Comparison of ENCODE assay signal across 14 cellular contexts in the genomic region with DNA sequence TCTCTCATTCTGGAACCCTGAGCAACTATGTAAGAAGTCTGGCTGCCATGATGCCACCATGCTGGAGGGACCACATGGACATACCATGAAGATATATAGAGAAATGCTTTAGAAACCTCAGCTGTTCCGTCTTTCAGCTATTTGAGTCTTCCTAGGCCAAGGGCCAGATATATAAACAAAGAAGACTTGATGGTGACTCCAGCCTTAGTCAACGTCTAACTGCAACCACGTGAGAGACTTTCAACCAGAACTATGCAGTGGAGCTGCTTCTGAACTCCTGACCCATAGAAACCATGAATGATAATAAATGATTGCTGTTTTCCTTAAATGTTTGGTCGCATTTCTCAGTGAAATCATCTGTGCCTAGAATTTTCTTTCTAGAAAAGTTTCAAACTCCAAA. TPM values are rescaled to one million over a fixed set of nuclear protein-coding genes. Genes with fewer than 3 reads are reported as not detected.
DNase-seq lines count a peak whose midpoint lies in the region; ATAC-seq and TF ChIP-seq lines count a peak whose summit lies in the region.
"Had no signal": no experiment of that assay in that cellular context is flagged by ENCODE, and none has a peak within 500 bp of the region (broad histone marks: within the 10 kb centered on the region; RNA-seq: fewer than 3 reads in every experiment).

No MANE protein-coding gene starts in this region.

- H3K9me3 ChIP-seq in IMR-90 (ENCODE audit: control insufficient read depth, insufficient read depth, low read length) = no peaks in the 10 kb centered on the region

- TF ChIP-seq CTCF in IMR-90 (conservative IDR thresholded peaks at IDR 0.05; ENCODE audit: low read depth, low read length) = no peak
- no peak for TF ChIP-seq CTCF in brain microvascular endothelial cell (IDR thresholded peaks at IDR 0.05; ENCODE audit: low read depth, low read length, missing control alignments)
- no peak for TF ChIP-seq CTCF in activated CD8-positive, alpha-beta T cell treated with anti-CD3 and anti-CD28 coated beads for 36 hours (IDR thresholded peaks at IDR 0.05)

- BruUV-seq in IMR-90 (replicated peaks; lab: Mats Ljungman, UMichigan) = no TSS peak

- TF ChIP-seq RAD21 in IMR-90 (IDR thresholded peaks at IDR 0.05; ENCODE audit: low read length) = no peak

- dilution Hi-C loops in IMR-90 (cut with HindIII; ENCODE audit: low sequenced_read_pairs, unreplicated experiment) = no loop called here

- no peaks in the 10 kb centered on the region for H3K4me1 ChIP-seq in IMR-90 (ENCODE audit: control insufficient read depth, insufficient read depth, low read length)

- peak overlapping the region; percentile 20; the same call in 1 of the 2 replicates for H3K18ac ChIP-seq in IMR-90 (ENCODE audit: low read depth, low read length)

- no peaks in the 10 kb centered on the region for H4K20me1 ChIP-seq in IMR-90 (ENCODE audit: insufficient read depth, low read length)

- H3K36me3 ChIP-seq in IMR-90 (ENCODE audit: control insufficient read depth, insufficient read depth, low read length) (no peaks in the 10 kb centered on the region), brain microvascular endothelial cell (replicated peaks) (no peaks in the 10 kb centered on the region)

- in situ Hi-C loops in IMR-90 (cut with MboI; ENCODE audit: low sequenced_read_pairs) = no loop called here
- in situ Hi-C loops in brain microvascular endothelial cell (cut with HindIII; ENCODE audit: low pct_ligation_motif_present, low sequenced_read_pairs) = no loop called here

- H2AK9ac ChIP-seq in IMR-90 (replicated peaks; ENCODE audit: low read depth, low read length, poor library complexity) = no peak overlapping the region

- no peaks in the 10 kb centered on the region for H3K9me3 Mint-ChIP-seq in activated CD8-positive, alpha-beta T cell treated with anti-CD3 and anti-CD28 coated beads for 36 hours
- H3K9me3 Mint-ChIP-seq: activated T-helper 17 cell treated with anti-CD3 and anti-CD28 coated beads, Interleukin-2, amount 50 U/mL, for 72 hours had no signal

- no peak overlapping the region for H3K56ac ChIP-seq in IMR-90 (ENCODE audit: extremely low read depth, insufficient read depth, low read length)

- H2BK120ac ChIP-seq in IMR-90 (ENCODE audit: low read depth, low read length) = no peak overlapping the region

- no peak overlapping the region for H3K9ac ChIP-seq in IMR-90 (ENCODE audit: low read depth, low read length)

- H3K27me3 ChIP-seq in IMR-90 (ENCODE audit: control insufficient read depth, insufficient read depth, low read length) (no peaks in the 10 kb centered on the region), brain microvascular endothelial cell (replicated peaks) (no peaks in the 10 kb centered on the region)

- H3K9me1 ChIP-seq in IMR-90 (ENCODE audit: insufficient read depth, low read length) = no peaks in the 10 kb centered on the region

- H3K4me3 ChIP-seq in IMR-90 (ENCODE audit: insufficient read depth, low read depth, low read length) (no peak overlapping the region), brain microvascular endothelial cell (ENCODE audit: low read depth, low read length) (no peak overlapping the region)
- H3K4me3 ChIP-seq: SK-N-MC had no signal

- peak; percentile 100 for ATAC-seq in IMR-90 (ENCODE audit: low read depth)
- no peak for ATAC-seq in activated CD8-positive, alpha-beta T cell treated with anti-CD3 and anti-CD28 coated beads for 36 hours
- ATAC-seq: activated CD8-positive, alpha-beta T cell treated with anti-CD3 and anti-CD28 coated beads, Interleukin-2, amount 10 ng/mL, durations not matched to agents 7 days and 5 days; activated T-helper 17 cell treated with anti-CD3 and anti-CD28 coated beads, Interleukin-2, amount 50 U/mL, for 72 hours had no signal

- H2AK5ac ChIP-seq in IMR-90 (ENCODE audit: low read depth, low read length) = peak overlapping the region; percentile 47; the same call in 1 of the 2 replicates

- no peak for TF ChIP-seq POLR2A in IMR-90 (IDR thresholded peaks at IDR 0.05; ENCODE audit: low read depth, low read length)

- POLR2A ChIA-PET in IMR-90 (lab: Charles Lee; ENCODE audit: unreplicated experiment) = no interaction called here
- POLR2A ChIA-PET in activated CD8-positive, alpha-beta T cell treated with anti-CD3 and anti-CD28 coated beads for 36 hours (lab: Charles Lee) = no interaction called here

- H3K4ac ChIP-seq in IMR-90 (ENCODE audit: low read depth, low read length) = peak overlapping the region; percentile 11; the same call in 1 of the 2 replicates

- no peak overlapping the region for H3K4me3 Mint-ChIP-seq in activated CD8-positive, alpha-beta T cell treated with anti-CD3 and anti-CD28 coated beads for 36 hours
- H3K4me3 Mint-ChIP-seq: activated CD8-positive, alpha-beta T cell treated with anti-CD3 and anti-CD28 coated beads, Interleukin-2, amount 10 ng/mL, durations not matched to agents 7 days and 5 days; activated T-helper 17 cell treated with anti-CD3 and anti-CD28 coated beads, Interleukin-2, amount 50 U/mL, for 72 hours had no signal

- H4K5ac ChIP-seq in IMR-90 (ENCODE audit: low read depth, low read length) = no peak overlapping the region

- H2BK15ac ChIP-seq in IMR-90 (ENCODE audit: low read depth, low read length) = no peak overlapping the region

- H3K4me1 Mint-ChIP-seq in activated CD8-positive, alpha-beta T cell treated with anti-CD3 and anti-CD28 coated beads for 36 hours (ENCODE audit: low read depth) = no peaks in the 10 kb centered on the region
- H3K4me1 Mint-ChIP-seq: activated T-helper 17 cell treated with anti-CD3 and anti-CD28 coated beads, Interleukin-2, amount 50 U/mL, for 72 hours had no signal

- DNase-seq in AG20443 (ENCODE audit: low spot score) (peak; percentile 68), IMR-90 (peak; percentile 95), brain microvascular endothelial cell (peak; percentile 93), iris pigment epithelial cell (ENCODE audit: low read depth) (peak; percentile 98), NCI-H1105 (lab: John Stamatoyannopoulos, UW) (no peak), ecto neural progenitor cell (ENCODE audit: low spot score) (no peak), NOMO-1 treated with dmso at 0.1 percent for 144 hours (lab: John Stamatoyannopoulos, UW; ENCODE audit: unreplicated experiment) (no peak)
- no peak for DNase-seq in activated CD8-positive, alpha-beta T cell treated with anti-CD3 and anti-CD28 coated beads for 36 hours
- DNase-seq: activated CD8-positive, alpha-beta T cell treated with anti-CD3 and anti-CD28 coated beads, Interleukin-2, amount 10 ng/mL, durations not matched to agents 7 days and 5 days; anterior cingulate cortex; NCI-H2227 treated with DMSO at 0.1 percent for 48 hours had no signal

- H3K27me3 Mint-ChIP-seq in activated CD8-positive, alpha-beta T cell treated with anti-CD3 and anti-CD28 coated beads for 36 hours = no peaks in the 10 kb centered on the region
- H3K27me3 Mint-ChIP-seq: activated T-helper 17 cell treated with anti-CD3 and anti-CD28 coated beads, Interleukin-2, amount 50 U/mL, for 72 hours had no signal

- H3K14ac ChIP-seq in IMR-90 (replicated peaks; ENCODE audit: low read depth, low read length) = no peak overlapping the region

- no peak overlapping the region for H2BK20ac ChIP-seq in IMR-90 (ENCODE audit: low read depth, low read length)

- intact Hi-C loops in IMR-90 (cut with micrococcal nuclease) = no loop called here
- intact Hi-C loops in activated CD8-positive, alpha-beta T cell treated with anti-CD3 and anti-CD28 coated beads for 36 hours (cut with micrococcal nuclease) = no loop called here

- no peak overlapping the region for H3K4me2 ChIP-seq in IMR-90 (ENCODE audit: low read depth, low read length)

- H2BK5ac ChIP-seq in IMR-90 (ENCODE audit: low read depth, low read length, poor library complexity, severe bottlenecking) = no peak overlapping the region

- no peak overlapping the region for H3K27ac Mint-ChIP-seq in activated CD8-positive, alpha-beta T cell treated with anti-CD3 and anti-CD28 coated beads for 36 hours
- H3K27ac Mint-ChIP-seq: activated CD8-positive, alpha-beta T cell treated with anti-CD3 and anti-CD28 coated beads, Interleukin-2, amount 10 ng/mL, durations not matched to agents 7 days and 5 days; activated T-helper 17 cell treated with anti-CD3 and anti-CD28 coated beads, Interleukin-2, amount 50 U/mL, for 72 hours had no signal

- H3K27ac ChIP-seq in IMR-90 (ENCODE audit: insufficient read depth, low read length) = no peak overlapping the region
- H3K27ac ChIP-seq in brain microvascular endothelial cell = peak overlapping the region; percentile 63
- H3K27ac ChIP-seq: C4-2B, SK-N-MC had no signal

- no peak overlapping the region for H4K8ac ChIP-seq in IMR-90 (ENCODE audit: low read depth in 2 of 2, low read length in 2 of 2)

- H3K36me3 Mint-ChIP-seq in activated CD8-positive, alpha-beta T cell treated with anti-CD3 and anti-CD28 coated beads for 36 hours (ENCODE audit: low read depth) = no peaks in the 10 kb centered on the region

- no peak overlapping the region for H4K91ac ChIP-seq in IMR-90 (ENCODE audit: insufficient read depth, low read depth, low read length)

- 0% methylated on average over 1 of the region's 4 CpGs; no CpG with 5 or more reads in 1 of the 2 experiments for WGBS in IMR-90 (ENCODE audit: extremely low coverage in 2 of 2, insufficient read length in 1 of 2), 2 experiments

- no peak overlapping the region for H3K23ac ChIP-seq in IMR-90 (ENCODE audit: low read depth, low read length)

- no peak overlapping the region for H2AFZ ChIP-seq in IMR-90 (replicated peaks; ENCODE audit: low read length, poor library complexity)

- no peaks in the 10 kb centered on the region; a peak in 1 of 4 replicates for H3K79me1 ChIP-seq in IMR-90 (ENCODE audit: low read depth in 1 of 2, low read length in 2 of 2)

- CTCF ChIA-PET in IMR-90 (lab: Yijun Ruan, JAX) = no interaction called here
- CTCF ChIA-PET in activated CD8-positive, alpha-beta T cell treated with anti-CD3 and anti-CD28 coated beads for 36 hours (lab: Charles Lee) = no interaction called here

TF ChIP-seq in IMR-90, 13 proteins besides CTCF, POLR2A, EP300 and RAD21 (continues in another document):
- TF ChIP-seq FOS (IDR thresholded peaks at IDR 0.05; ENCODE audit: low read depth, low read length) = peak; percentile 63
- TF ChIP-seq MXI1 (IDR thresholded peaks at IDR 0.05; ENCODE audit: borderline replicate concordance, low read depth, low read length) = no peak
- TF ChIP-seq BHLHE40 (IDR thresholded peaks at IDR 0.05; ENCODE audit: low read depth, low read length) = peak; percentile 82
- TF ChIP-seq CEBPB (IDR thresholded peaks at IDR 0.05; ENCODE audit: low read depth, low read length) = 0 out of 2 replicates have a peak, but pooled peaks have one; percentile 13

RNA-seq across cellular contexts. Expression of gene KITLG, which starts 20.0 kb away (rescaled TPM):
- 87.5 and 117 TPM in 2 replicates for total RNA-seq in IMR-90 (2012; rRNA removed)
- 11.1 and 14.5 TPM in 2 replicates for polyA plus RNA-seq in IMR-90 (2012; rRNA removed)
- 5.2 and 8.9 TPM in 2 replicates for polyA plus RNA-seq in IMR-90 (2012; cell fraction: cytosol; rRNA removed)
- polyA plus RNA-seq in IMR-90 (2012; cell fraction: nucleus; rRNA removed; ENCODE audit: low replicate concordance) = 1.7 and 8.7 TPM in 2 replicates
- total RNA-seq in activated CD8-positive, alpha-beta T cell treated with anti-CD3 and anti-CD28 coated beads for 36 hours = not detected
- total RNA-seq: activated CD8-positive, alpha-beta T cell treated with anti-CD3 and anti-CD28 coated beads, Interleukin-2, amount 10 ng/mL, durations not matched to agents 7 days and 5 days had no signal

Comparison
In these comparisons a context has a peak if more than half of its experiments do, and no peak if none do; other contexts are left out.
1. DNase-seq: peak in AG20443 (single experiment), IMR-90 (single experiment), brain microvascular endothelial cell (single experiment) and iris pigment epithelial cell (single experiment); none in NCI-H1105 (single experiment), ecto neural progenitor cell (single experiment), activated CD8-positive, alpha-beta T cell treated with anti-CD3 and anti-CD28 coated beads for 36 hours (single experiment) and NOMO-1 treated with dmso at 0.1 percent for 144 hours (single experiment).
2. RNA of gene KITLG, which starts 20.0 kb away (total RNA-seq): 87.5 to 117 TPM in IMR-90; not detected in activated CD8-positive, alpha-beta T cell treated with anti-CD3 and anti-CD28 coated beads for 36 hours; every median in the first group is over 10 times any median in the second.